In genomic region chr2:164143183-164143930, GRCh38 we compare ENCODE assay signal across 29 cellular contexts.
"Had no signal": no experiment of that assay in that cellular context is flagged by ENCODE, and none has a peak within 500 bp of the region (broad histone marks: within the 10 kb centered on the region; RNA-seq: fewer than 3 reads in every experiment).

No MANE protein-coding gene starts in this region.

- H3K27me3 ChIP-seq: brain microvascular endothelial cell, esophagus squamous epithelium, gastroesophageal sphincter had no signal

- ATAC-seq: activated CD4-positive, CD25-positive, alpha-beta regulatory T cell treated with anti-CD3 and anti-CD28 coated beads, Interleukin-2, amount 50 U/mL, for 24 hours; activated T-cell treated with anti-CD3 and anti-CD28 coated beads, Interleukin-2, amount 50 U/mL, for 4 hours; activated T-helper 17 cell treated with anti-CD3 and anti-CD28 coated beads, Interleukin-2, amount 50 U/mL, for 72 hours; gastroesophageal sphincter; T-helper 17 cell had no signal

- DNase-seq: activated B cell treated with CpG ODN at 0.5 μM for 24 hours; activated CD4-positive, alpha-beta memory T cell treated with anti-CD3 and anti-CD28 coated beads, Interleukin-2, amount 10 ng/mL, durations not matched to agents 7 days and 5 days; activated CD4-positive, alpha-beta T cell treated with anti-CD3 and anti-CD28 coated beads, Interleukin-2, amount 10 ng/mL, durations not matched to agents 7 days and 5 days; activated CD4-positive, alpha-beta T cell treated with anti-CD3 and anti-CD28 coated beads, Interleukin-2, amount 50 U/mL, for 4 hours; activated CD8-positive, alpha-beta memory T cell treated with anti-CD3 and anti-CD28 coated beads, Interleukin-2, amount 50 U/mL, for 48 hours; activated effector memory CD4-positive, alpha-beta T cell treated with Interleukin-2 at 50 U/mL for 16 hours; activated gamma-delta T cell treated with Interleukin-2 at 50 U/mL for 16 hours; activated naive CD4-positive, alpha-beta T cell treated with anti-CD3 and anti-CD28 coated beads, Interleukin-2, amount 50 U/mL, for 16 hours; activated naive CD4-positive, alpha-beta T cell treated with Interleukin-2 at 50 U/mL for 16 hours; activated T-cell treated with anti-CD3 and anti-CD28 coated beads for 4 hours; activated T-cell treated with anti-CD3 and anti-CD28 coated beads, Interleukin-2, amount 50 U/mL, for 4 hours; amniotic stem cell; anterior cingulate cortex; brain microvascular endothelial cell; cortex of kidney; dermis blood vessel endothelial cell; effector CD8-positive, alpha-beta T cell; esophagus squamous epithelium; foreskin melanocyte; T-helper 17 cell; T1000; WERI-Rb-1 had no signal

- H3K4me3 Mint-ChIP-seq: activated B cell treated with CpG ODN at 0.5 μM for 24 hours; activated CD4-positive, alpha-beta memory T cell treated with anti-CD3 and anti-CD28 coated beads, Interleukin-2, amount 10 ng/mL, durations not matched to agents 7 days and 5 days; activated CD4-positive, alpha-beta T cell treated with anti-CD3 and anti-CD28 coated beads, Interleukin-2, amount 10 ng/mL, durations not matched to agents 7 days and 5 days; activated naive CD8-positive, alpha-beta T cell; activated T-cell treated with anti-CD3 and anti-CD28 coated beads, Interleukin-2, amount 50 U/mL, for 4 hours; activated T-helper 17 cell treated with anti-CD3 and anti-CD28 coated beads, Interleukin-2, amount 50 U/mL, for 72 hours; central memory CD8-positive, alpha-beta T cell; T-helper 17 cell; T-helper 2 cell treated with Interferon-gamma antibody and Interleukin-4, amounts not matched to agents 5 μg/mL and 100 μg/mL, for 36 hours had no signal

- H3K36me3 Mint-ChIP-seq: activated naive CD8-positive, alpha-beta T cell had no signal

- H3K4me1 Mint-ChIP-seq: activated B cell treated with CpG ODN at 0.5 μM for 24 hours; activated CD4-positive, alpha-beta memory T cell treated with anti-CD3 and anti-CD28 coated beads, Interleukin-2, amount 10 ng/mL, durations not matched to agents 7 days and 5 days; activated CD4-positive, alpha-beta T cell treated with anti-CD3 and anti-CD28 coated beads, Interleukin-2, amount 10 ng/mL, durations not matched to agents 7 days and 5 days; activated T-helper 17 cell treated with anti-CD3 and anti-CD28 coated beads, Interleukin-2, amount 50 U/mL, for 72 hours; central memory CD8-positive, alpha-beta T cell; T-helper 17 cell had no signal

- H3K4me3 ChIP-seq: esophagus squamous epithelium, gastroesophageal sphincter had no signal

- H3K9me3 ChIP-seq: esophagus squamous epithelium, gastroesophageal sphincter had no signal

- H3K27ac Mint-ChIP-seq: activated B cell treated with CpG ODN at 0.5 μM for 24 hours; activated CD4-positive, alpha-beta memory T cell treated with anti-CD3 and anti-CD28 coated beads, Interleukin-2, amount 10 ng/mL, durations not matched to agents 7 days and 5 days; activated CD4-positive, alpha-beta T cell treated with anti-CD3 and anti-CD28 coated beads, Interleukin-2, amount 10 ng/mL, durations not matched to agents 7 days and 5 days; activated naive CD8-positive, alpha-beta T cell; activated T-helper 17 cell treated with anti-CD3 and anti-CD28 coated beads, Interleukin-2, amount 50 U/mL, for 72 hours; T-helper 17 cell; T-helper 2 cell treated with Interferon-gamma antibody and Interleukin-4, amounts not matched to agents 5 μg/mL and 100 μg/mL, for 36 hours had no signal

- H3K27me3 Mint-ChIP-seq: activated B cell treated with CpG ODN at 0.5 μM for 24 hours; activated CD4-positive, alpha-beta memory T cell treated with anti-CD3 and anti-CD28 coated beads, Interleukin-2, amount 10 ng/mL, durations not matched to agents 7 days and 5 days; activated CD4-positive, alpha-beta T cell treated with anti-CD3 and anti-CD28 coated beads, Interleukin-2, amount 10 ng/mL, durations not matched to agents 7 days and 5 days; activated naive CD8-positive, alpha-beta T cell; activated T-helper 17 cell treated with anti-CD3 and anti-CD28 coated beads, Interleukin-2, amount 50 U/mL, for 72 hours; central memory CD8-positive, alpha-beta T cell; T-helper 17 cell had no signal

- H3K4me1 ChIP-seq: esophagus squamous epithelium, gastroesophageal sphincter had no signal

- H3K36me3 ChIP-seq: brain microvascular endothelial cell, esophagus squamous epithelium, gastroesophageal sphincter, WERI-Rb-1 had no signal

- H3K27ac ChIP-seq: brain microvascular endothelial cell, epithelial cell of prostate, esophagus squamous epithelium, gastroesophageal sphincter, WERI-Rb-1 had no signal

- H3K9me3 Mint-ChIP-seq: activated B cell treated with CpG ODN at 0.5 μM for 24 hours; activated T-cell treated with anti-CD3 and anti-CD28 coated beads, Interleukin-2, amount 50 U/mL, for 4 hours had no signal
